ENCODE assay signal across 1 cellular context in the genomic region with DNA sequence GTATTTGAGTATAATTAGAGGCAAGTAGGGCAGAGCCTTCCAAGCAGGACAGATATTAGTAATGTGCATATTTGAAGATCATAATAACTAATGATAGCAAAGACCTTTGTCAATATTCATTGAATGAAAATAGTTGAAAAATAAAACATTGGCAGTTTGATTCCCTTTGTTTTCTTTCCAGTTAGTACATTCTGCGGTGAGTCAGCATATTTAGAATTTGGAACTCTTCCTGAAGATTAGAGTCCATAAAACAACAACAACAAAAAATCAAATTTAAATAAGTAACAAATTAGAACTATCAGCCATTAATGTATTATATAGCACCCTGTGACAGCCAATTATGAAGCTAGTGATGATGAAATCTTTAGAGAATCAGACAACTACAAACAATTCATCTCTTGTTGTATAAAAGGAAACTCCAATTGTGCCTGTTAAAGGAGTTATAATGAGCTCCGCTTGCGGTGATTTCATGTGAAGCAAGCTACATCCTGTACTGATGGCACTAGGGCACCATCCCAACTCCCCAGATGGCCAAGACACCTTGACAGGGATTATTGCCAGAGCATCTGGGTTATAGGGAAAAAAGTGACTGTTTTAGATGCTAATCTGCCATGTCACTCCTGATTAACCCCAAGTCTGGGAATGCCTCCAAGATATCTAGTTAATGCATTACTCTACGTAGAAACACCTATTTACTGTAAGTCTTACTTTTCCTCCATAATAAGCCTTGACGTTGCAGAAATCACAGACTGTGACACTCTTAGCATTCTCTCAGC.
TF ChIP-seq lines count a peak whose summit lies in the region.

No MANE protein-coding gene starts in this region.

TF ChIP-seq in IMR-90, 13 proteins besides CTCF, POLR2A, EP300 and RAD21:
- TF ChIP-seq SMC3 (IDR thresholded peaks at IDR 0.05; ENCODE audit: low read depth, low read length) (no peak), CEBPB (IDR thresholded peaks at IDR 0.05; ENCODE audit: low read depth, low read length) (no peak), RCOR1 (IDR thresholded peaks at IDR 0.05; ENCODE audit: insufficient replicate concordance, low read length) (no peak), MAFK (IDR thresholded peaks at IDR 0.05; ENCODE audit: low read depth, low read length) (peak; percentile 95), MAZ (IDR thresholded peaks at IDR 0.05; ENCODE audit: borderline replicate concordance, low read depth, low read length) (no peak), NFE2L2 (IDR thresholded peaks at IDR 0.05; ENCODE audit: low read depth, low read length) (peak; percentile 84), MXI1 (IDR thresholded peaks at IDR 0.05; ENCODE audit: borderline replicate concordance, low read depth, low read length) (no peak), CHD1 (IDR thresholded peaks at IDR 0.05; ENCODE audit: low read depth, low read length) (no peak), FOS (IDR thresholded peaks at IDR 0.05; ENCODE audit: low read depth, low read length) (no peak), BHLHE40 (IDR thresholded peaks at IDR 0.05; ENCODE audit: low read depth, low read length) (no peak), RFX5 (IDR thresholded peaks at IDR 0.05; ENCODE audit: low read depth, low read length) (no peak)
TF ChIP-seq in IMR-90: peak in this region for 2.
